21 cellular contexts compared by ENCODE assay signal in the genomic region with DNA sequence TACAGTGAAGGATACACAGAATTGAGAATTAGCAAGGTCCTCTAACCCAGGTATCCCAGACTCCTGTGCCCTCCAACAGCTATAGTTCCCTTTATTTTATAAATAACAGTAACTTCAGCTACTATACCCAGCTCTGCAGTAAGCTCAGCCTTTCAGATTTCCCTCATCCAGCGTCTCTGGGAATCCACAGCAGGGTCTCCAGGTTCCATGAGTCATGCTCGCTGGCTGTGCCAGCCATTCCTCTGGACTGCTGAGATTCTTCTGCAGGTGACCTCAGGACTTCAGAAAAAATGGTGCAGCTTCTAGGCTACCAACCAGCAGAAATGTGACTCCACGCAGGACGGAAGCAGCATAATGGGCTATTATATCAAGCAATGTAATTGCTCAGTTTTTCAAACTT.
"Had no signal": no experiment of that assay in that cellular context is flagged by ENCODE, and none has a peak within 500 bp of the region (broad histone marks: within the 10 kb centered on the region; RNA-seq: fewer than 3 reads in every experiment).

No MANE protein-coding gene starts in this region.

- H3K4me1 ChIP-seq: colonic mucosa, esophagus muscularis mucosa, foreskin keratinocyte, gastroesophageal sphincter, heart left ventricle, left lung, lower lobe of right lung had no signal

- H3K4me3 Mint-ChIP-seq: dendritic cell treated with granulocyte-macrophage colony-stimulating factor and Interleukin-4, amounts not matched to agents 40 ng/mL and 50 ng/mL, for 4 days; effector memory CD8-positive, alpha-beta T cell; immature natural killer cell had no signal

- H3K27me3 ChIP-seq: colonic mucosa, esophagus muscularis mucosa, foreskin keratinocyte, gastroesophageal sphincter, hepatocyte, left lung had no signal

- ATAC-seq: effector memory CD8-positive, alpha-beta T cell; foreskin keratinocyte; gastroesophageal sphincter; heart left ventricle; left cardiac atrium; left lung; left ventricle myocardium superior; lower lobe of right lung had no signal

- H3K27ac Mint-ChIP-seq: dendritic cell treated with granulocyte-macrophage colony-stimulating factor and Interleukin-4, amounts not matched to agents 40 ng/mL and 50 ng/mL, for 4 days; effector memory CD8-positive, alpha-beta T cell; immature natural killer cell had no signal

- H3K27me3 Mint-ChIP-seq: dendritic cell treated with granulocyte-macrophage colony-stimulating factor and Interleukin-4, amounts not matched to agents 40 ng/mL and 50 ng/mL, for 4 days; effector memory CD8-positive, alpha-beta T cell had no signal

- H3K4me1 Mint-ChIP-seq: immature natural killer cell had no signal

- H3K9me3 Mint-ChIP-seq: effector memory CD8-positive, alpha-beta T cell had no signal

- H3K4me3 ChIP-seq: colonic mucosa, esophagus muscularis mucosa, gastroesophageal sphincter, heart left ventricle, hepatocyte, left lung, lower lobe of right lung had no signal

- FAIRE-seq: endothelial cell of umbilical vein, frontal cortex, keratinocyte had no signal

- H3K27ac ChIP-seq: colonic mucosa, esophagus muscularis mucosa, foreskin keratinocyte, gastroesophageal sphincter, heart left ventricle, hepatocyte, left lung, lower lobe of right lung had no signal

- H3K36me3 Mint-ChIP-seq: immature natural killer cell had no signal

- H3K9me3 ChIP-seq: colonic mucosa, esophagus muscularis mucosa, gastroesophageal sphincter, heart left ventricle, left lung, lower lobe of right lung had no signal

- DNase-seq: colonic mucosa; cortex of kidney; effector CD8-positive, alpha-beta T cell; effector memory CD8-positive, alpha-beta T cell; foreskin keratinocyte; heart left ventricle; hypothalamus; immature natural killer cell; left cardiac atrium; left lung; left ventricle myocardium superior; lower lobe of right lung; mesenchymal stem cell; midbrain had no signal

- H3K36me3 ChIP-seq: colonic mucosa, esophagus muscularis mucosa, gastroesophageal sphincter, heart left ventricle, left lung, lower lobe of right lung had no signal
